In the genomic region with DNA sequence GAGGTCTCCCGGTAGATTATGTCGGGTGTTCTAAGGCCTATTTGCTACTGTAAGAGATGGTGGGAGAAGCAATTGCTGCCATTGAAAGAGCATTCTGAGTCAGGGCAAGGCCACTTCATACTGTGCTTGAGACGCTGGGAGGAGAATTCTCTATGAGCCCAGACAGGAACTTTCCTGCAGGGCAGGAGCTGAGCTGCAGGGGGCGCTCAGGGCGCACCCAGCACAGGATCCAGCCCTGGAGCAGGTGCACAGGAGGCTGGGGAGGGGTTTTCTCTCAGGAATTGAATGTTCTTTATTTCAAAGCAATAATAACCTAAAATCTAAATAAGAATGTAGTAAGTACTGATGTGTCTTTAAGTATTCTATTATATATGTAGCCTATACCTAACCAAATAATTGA, we compare ENCODE assay signal across 8 cellular contexts.
A peak's percentile ranks its signal among the peaks of the same experiment; 100 is the strongest.
DNase-seq lines count a peak whose midpoint lies in the region; ATAC-seq and TF ChIP-seq lines count a peak whose summit lies in the region.
"Not testable (repeated sequence)": the region's sequence is repeated elsewhere in the genome, so short reads cannot be mapped to it uniquely, and the experiment has no call there.

No MANE protein-coding gene starts in this region.

- H3K27ac ChIP-seq in right lobe of liver = not testable (repeated sequence)

- H3K4me3 Mint-ChIP-seq in activated CD4-positive, alpha-beta T cell treated with anti-CD3 and anti-CD28 coated beads, Interleukin-2, amount 10 ng/mL, durations not matched to agents 24 days and 14 days; stimulated activated naive CD8-positive, alpha-beta T cell treated with anti-CD3 and anti-CD28 coated beads, Interleukin-15, amount 100 ng/mL, for 72 hours: not testable (repeated sequence)

- not testable (repeated sequence) for TF ChIP-seq CTCF in right lobe of liver (IDR thresholded peaks at IDR 0.05)

- not testable (repeated sequence) for H3K27me3 ChIP-seq in right lobe of liver

- not testable (repeated sequence) for H3K36me3 Mint-ChIP-seq in activated CD4-positive, alpha-beta T cell treated with anti-CD3 and anti-CD28 coated beads, Interleukin-2, amount 10 ng/mL, durations not matched to agents 24 days and 14 days (ENCODE audit: low read depth); activated naive CD4-positive, alpha-beta T cell treated with anti-CD3 and anti-CD28 coated beads, Interleukin-2, amount 50 U/mL, for 72 hours

- H3K4me1 Mint-ChIP-seq in activated CD4-positive, alpha-beta T cell treated with anti-CD3 and anti-CD28 coated beads, Interleukin-2, amount 10 ng/mL, durations not matched to agents 24 days and 14 days; stimulated activated naive CD8-positive, alpha-beta T cell treated with anti-CD3 and anti-CD28 coated beads, Interleukin-15, amount 100 ng/mL, for 72 hours: not testable (repeated sequence)

- not testable (repeated sequence) for H3K27me3 Mint-ChIP-seq in activated CD4-positive, alpha-beta T cell treated with anti-CD3 and anti-CD28 coated beads, Interleukin-2, amount 10 ng/mL, durations not matched to agents 24 days and 14 days; stimulated activated naive CD8-positive, alpha-beta T cell treated with anti-CD3 and anti-CD28 coated beads, Interleukin-15, amount 100 ng/mL, for 72 hours

- not testable (repeated sequence) for H3K27ac Mint-ChIP-seq in activated CD4-positive, alpha-beta T cell treated with anti-CD3 and anti-CD28 coated beads, Interleukin-2, amount 10 ng/mL, durations not matched to agents 24 days and 14 days; activated naive CD4-positive, alpha-beta T cell treated with anti-CD3 and anti-CD28 coated beads, Interleukin-2, amount 50 U/mL, for 72 hours; stimulated activated naive CD8-positive, alpha-beta T cell treated with anti-CD3 and anti-CD28 coated beads, Interleukin-15, amount 100 ng/mL, for 72 hours

- not testable (repeated sequence) for H3K9me3 Mint-ChIP-seq in activated CD4-positive, alpha-beta T cell treated with anti-CD3 and anti-CD28 coated beads, Interleukin-2, amount 10 ng/mL, durations not matched to agents 24 days and 14 days; activated naive CD4-positive, alpha-beta T cell treated with anti-CD3 and anti-CD28 coated beads, Interleukin-2, amount 50 U/mL, for 72 hours; stimulated activated naive CD8-positive, alpha-beta T cell treated with anti-CD3 and anti-CD28 coated beads, Interleukin-15, amount 100 ng/mL, for 72 hours

- ATAC-seq in GM18511 (IDR thresholded peaks at IDR 0.05; ENCODE audit: unreplicated experiment) (peak; percentile 51), GM21390 (IDR thresholded peaks at IDR 0.05; ENCODE audit: unreplicated experiment) (peak; percentile 89), HG02798 (IDR thresholded peaks at IDR 0.05; ENCODE audit: poor library complexity, unreplicated experiment) (peak; percentile 73), HG03432 (IDR thresholded peaks at IDR 0.05; ENCODE audit: unreplicated experiment) (peak; percentile 66), right lobe of liver (peak; percentile 25 to 69 (median 56))
- ATAC-seq in activated naive CD4-positive, alpha-beta T cell treated with anti-CD3 and anti-CD28 coated beads, Interleukin-2, amount 50 U/mL, for 72 hours = peak; percentile 61 to 87
- ATAC-seq in stimulated activated naive CD8-positive, alpha-beta T cell treated with anti-CD3 and anti-CD28 coated beads, Interleukin-15, amount 100 ng/mL, for 72 hours = peak; percentile 75

- WGBS in right lobe of liver (ENCODE audit: insufficient coverage, low coverage, low lambda C conversion rate, missing lambda C conversion rate) = no CpG with 5 or more reads among the region's 5 CpGs

- peak; percentile 63 for DNase-seq in activated CD4-positive, alpha-beta T cell treated with anti-CD3 and anti-CD28 coated beads, Interleukin-2, amount 10 ng/mL, durations not matched to agents 24 days and 14 days
- DNase-seq in activated naive CD4-positive, alpha-beta T cell treated with anti-CD3 and anti-CD28 coated beads, Interleukin-2, amount 50 U/mL, for 72 hours (ENCODE audit: low spot score in 2 of 2) = peak in 1 of 2 donors; percentile 17
- not testable (repeated sequence) for DNase-seq in right lobe of liver; stimulated activated naive CD8-positive, alpha-beta T cell treated with anti-CD3 and anti-CD28 coated beads, Interleukin-15, amount 100 ng/mL, for 72 hours

- not testable (repeated sequence) for TF ChIP-seq POLR2A in right lobe of liver (IDR thresholded peaks at IDR 0.05)

- intact Hi-C loops in activated CD4-positive, alpha-beta T cell treated with anti-CD3 and anti-CD28 coated beads, Interleukin-2, amount 10 ng/mL, durations not matched to agents 24 days and 14 days (cut with micrococcal nuclease); right lobe of liver (cut with DNase I): not testable (repeated sequence)

- H3K9me3 ChIP-seq in right lobe of liver = not testable (repeated sequence)

- not testable (repeated sequence) for H3K4me1 ChIP-seq in right lobe of liver

- H3K36me3 ChIP-seq in right lobe of liver = not testable (repeated sequence)

- not testable (repeated sequence) for H3K4me3 ChIP-seq in right lobe of liver
